8 cellular contexts compared by ENCODE assay signal in genomic region chr5:36177715-36178556, GRCh38. TPM values are rescaled to one million over a fixed set of nuclear protein-coding genes. Genes with fewer than 3 reads are reported as not detected.
DNase-seq lines count a peak whose midpoint lies in the region; ATAC-seq and TF ChIP-seq lines count a peak whose summit lies in the region.

No MANE protein-coding gene starts in this region.

- H3K27ac ChIP-seq in right atrium auricular region (no peak overlapping the region), thoracic aorta (no peak overlapping the region)

- H3K4me1 ChIP-seq in adipocyte (ENCODE audit: control insufficient read depth, insufficient read depth, low read length) (peaks cover 3% of the 10 kb centered on the region), right atrium auricular region (no peaks in the 10 kb centered on the region), thoracic aorta (ENCODE audit: control insufficient read depth in 1 of 2, low read depth in 2 of 2) (peaks cover 0 to 8% of the 10 kb centered on the region in 2 donors)

- H3K27me3 ChIP-seq in adipocyte (replicated peaks; ENCODE audit: control insufficient read depth, insufficient read depth, low read length) (no peaks in the 10 kb centered on the region), right atrium auricular region (no peaks in the 10 kb centered on the region), thoracic aorta (replicated peaks; ENCODE audit: insufficient read depth) (no peaks in the 10 kb centered on the region)

- intact Hi-C loops in sciatic nerve (cut with DNase I): no loop called here

- H3K4me3 ChIP-seq in LNCaP clone FGC (ENCODE audit: low read depth, low read length) (no peak overlapping the region), adipocyte (ENCODE audit: low read length) (no peak overlapping the region), right atrium auricular region (no peak overlapping the region), thoracic aorta (no peak overlapping the region)

- TF ChIP-seq CTCF in LNCaP clone FGC (IDR thresholded peaks at IDR 0.05; ENCODE audit: control insufficient read depth, extremely low read depth, insufficient read depth): peak; percentile 64
- TF ChIP-seq CTCF in right atrium auricular region (IDR thresholded peaks at IDR 0.05): peak; percentile 34 to 72
- TF ChIP-seq CTCF in thoracic aorta (IDR thresholded peaks at IDR 0.05): peak; percentile 54

- H3K36me3 ChIP-seq in adipocyte (ENCODE audit: control insufficient read depth, insufficient read depth, low read length, severe bottlenecking): peaks cover 82% of the 10 kb centered on the region
- H3K36me3 ChIP-seq in right atrium auricular region: peaks cover 23% of the 10 kb centered on the region
- peaks cover 6% of the 10 kb centered on the region for H3K36me3 ChIP-seq in thoracic aorta

- DNase-seq in ELR (ENCODE audit: low read depth) (peak; percentile 65), LNCaP clone FGC (ENCODE audit: low read depth) (peak; percentile 45), adipocyte (ENCODE audit: low read depth) (peak; percentile 72), right atrium auricular region (ENCODE audit: low spot score) (no peak), thoracic aorta (ENCODE audit: low spot score) (no peak), UCSD-AML1 (lab: John Stamatoyannopoulos, UW; ENCODE audit: unreplicated experiment) (no peak), sciatic nerve (ENCODE audit: low spot score) (no peak)

- H3K9ac ChIP-seq in adipocyte (ENCODE audit: low read length): no peak overlapping the region

- H3K9me3 ChIP-seq in adipocyte (ENCODE audit: control insufficient read depth, low read length) (no peaks in the 10 kb centered on the region), right atrium auricular region (no peaks in the 10 kb centered on the region), thoracic aorta (no peaks in the 10 kb centered on the region)

- ATAC-seq in thoracic aorta (ENCODE audit: insufficient number of reproducible peaks, low FRiP score, low read depth) (no peak), GM21515 (IDR thresholded peaks at IDR 0.05; ENCODE audit: unreplicated experiment) (no peak), sciatic nerve (no peak)

RNA-seq across cellular contexts. Expression of gene SKP2, which starts 26.0 kb away (rescaled TPM):
- total RNA-seq in right atrium auricular region (1 to 10 TPM; 3.7 to 5.0 TPM), thoracic aorta (1 to 10 TPM; 6.4 to 7.8 TPM), sciatic nerve (17.3 TPM)

RNA-seq across cellular contexts. Expression of gene LMBRD2, which starts 26.2 kb away (rescaled TPM):
- total RNA-seq in right atrium auricular region: 10 to 100 TPM; 10.5 to 19.9 TPM
- total RNA-seq in thoracic aorta: 10 to 100 TPM in 1 of 2 donors, 1 to 10 TPM in 1; 9.5 to 11.0 TPM
- 18.5 TPM for total RNA-seq in sciatic nerve

Comparison
In these comparisons a context has a peak if more than half of its experiments do, and no peak if none do; other contexts are left out.
1. DNase-seq: peak in ELR (single experiment), LNCaP clone FGC (single experiment) and adipocyte (single experiment); none in right atrium auricular region (single experiment), thoracic aorta (single experiment), UCSD-AML1 (single experiment) and sciatic nerve (single experiment).
2. Peak in every context shown above with its lines, with median percentiles within 50 percentile points of each other: CTCF ChIP-seq.